In genomic region chr16:18591908-18592307, GRCh38 we compare ENCODE assay signal across 8 cellular contexts. TPM values are rescaled to one million over a fixed set of nuclear protein-coding genes. Genes with fewer than 3 reads are reported as not detected.
DNase-seq lines count a peak whose midpoint lies in the region; ATAC-seq and TF ChIP-seq lines count a peak whose summit lies in the region.
"Not testable (repeated sequence)": the region's sequence is repeated elsewhere in the genome, so short reads cannot be mapped to it uniquely, and the experiment has no call there.

No MANE protein-coding gene starts in this region.

- H3K27ac Mint-ChIP-seq in activated T-helper 17 cell treated with anti-CD3 and anti-CD28 coated beads, Interleukin-2, amount 50 U/mL, for 72 hours: not testable (repeated sequence)

- DNase-seq in Daoy (ENCODE audit: low read depth) (peak; percentile 49), NCI-H446 (lab: John Stamatoyannopoulos, UW) (peak; percentile 8 to 32), SJCRH30 (peak; percentile 33 to 50), left colon (peak in 1 of 2 donors; percentile 47), stromal cell of bone marrow (ENCODE audit: low read depth) (peak; percentile 6)
- peak; percentile 44 for DNase-seq in Jurkat, Clone E6-1 (ENCODE audit: low read depth, low spot score)
- not testable (repeated sequence) for DNase-seq in epithelial cell of proximal tubule (ENCODE audit: low read depth)

- not testable (repeated sequence) for H3K4me3 ChIP-seq in Jurkat, Clone E6-1 (ENCODE audit: low read length); SJCRH30; epithelial cell of proximal tubule (ENCODE audit: low read depth, low read length)

- H3K27me3 Mint-ChIP-seq in activated T-helper 17 cell treated with anti-CD3 and anti-CD28 coated beads, Interleukin-2, amount 50 U/mL, for 72 hours: not testable (repeated sequence)

- not testable (repeated sequence) for H3K9me3 ChIP-seq in SJCRH30 (replicated peaks)

- peak; percentile 46 for ATAC-seq in activated T-helper 17 cell treated with anti-CD3 and anti-CD28 coated beads, Interleukin-2, amount 50 U/mL, for 72 hours (replicated peaks)
- peak; percentile 80 for ATAC-seq in left colon

- not testable (repeated sequence) for H3K27ac ChIP-seq in SJCRH30

- H3K36me3 Mint-ChIP-seq in activated T-helper 17 cell treated with anti-CD3 and anti-CD28 coated beads, Interleukin-2, amount 50 U/mL, for 72 hours (ENCODE audit: low read depth): not testable (repeated sequence)

- intact Hi-C loops in left colon (cut with DNase I, micrococcal nuclease): not testable (repeated sequence)

- not testable (repeated sequence) for H3K9me3 Mint-ChIP-seq in activated T-helper 17 cell treated with anti-CD3 and anti-CD28 coated beads, Interleukin-2, amount 50 U/mL, for 72 hours

- H3K36me3 ChIP-seq in SJCRH30: not testable (repeated sequence)

- peak; percentile 45 for TF ChIP-seq CTCF in epithelial cell of proximal tubule (conservative IDR thresholded peaks at IDR 0.05; ENCODE audit: low read depth, low read length)

- not testable (repeated sequence) for H3K4me3 Mint-ChIP-seq in activated T-helper 17 cell treated with anti-CD3 and anti-CD28 coated beads, Interleukin-2, amount 50 U/mL, for 72 hours

- not testable (repeated sequence) for H3K27me3 ChIP-seq in SJCRH30

- H3K4me1 Mint-ChIP-seq in activated T-helper 17 cell treated with anti-CD3 and anti-CD28 coated beads, Interleukin-2, amount 50 U/mL, for 72 hours: not testable (repeated sequence)

- not testable (repeated sequence) for H3K4me1 ChIP-seq in SJCRH30

RNA-seq across cellular contexts. Expression of gene NOMO2, which starts 30.0 kb away (rescaled TPM):
- 76.6 and 77.5 TPM in 2 replicates for total RNA-seq in Daoy (2014; rRNA removed; shearing (Covaris generic))
- polyA plus RNA-seq in Jurkat, Clone E6-1 (2012; ENCODE audit: insufficient read depth, insufficient read length): 105 TPM
- total RNA-seq in SJCRH30 (2014; rRNA removed; shearing (Covaris generic)): 80.6 and 82.2 TPM in 2 replicates
- total RNA-seq in activated T-helper 17 cell treated with anti-CD3 and anti-CD28 coated beads, Interleukin-2, amount 50 U/mL, for 72 hours: 100 to 1,000 TPM in 1 of 2 donors, 10 to 100 TPM in 1; 67.4 to 141 TPM
- total RNA-seq in epithelial cell of proximal tubule (59.5 and 80.6 TPM in 2 replicates), left colon (100 to 1,000 TPM in 1 of 2 donors, 10 to 100 TPM in 1; 73.1 to 129 TPM)
